Comparison of ENCODE assay signal across 9 cellular contexts in the genomic region with DNA sequence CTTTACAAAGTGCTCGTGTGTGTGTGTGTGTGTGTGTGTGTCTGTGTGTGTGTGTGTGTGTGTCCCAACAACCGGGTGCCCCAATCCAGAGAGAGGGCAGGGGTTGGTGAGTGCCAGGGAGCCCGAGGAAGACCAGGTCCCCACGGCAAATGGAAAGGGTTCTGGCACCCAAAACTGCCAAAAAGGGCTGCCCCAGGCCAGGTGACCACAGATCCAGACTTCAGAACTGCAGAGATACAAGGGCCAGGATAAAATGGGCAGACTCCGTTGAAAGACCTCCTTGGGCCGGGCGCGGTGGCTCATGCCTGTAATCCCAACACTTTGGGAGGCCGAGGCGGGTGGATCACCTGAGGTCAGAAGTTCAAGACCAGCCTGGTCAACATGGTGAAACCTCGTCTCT. TPM values are rescaled to one million over a fixed set of nuclear protein-coding genes. Genes with fewer than 3 reads are reported as not detected.
"Had no signal": no experiment of that assay in that cellular context is flagged by ENCODE, and none has a peak within 500 bp of the region (broad histone marks: within the 10 kb centered on the region; RNA-seq: fewer than 3 reads in every experiment).

No MANE protein-coding gene starts in this region.

RNA-seq across cellular contexts. Expression of gene EFCAB9, which starts 44.5 kb away (rescaled TPM):
- total RNA-seq: activated B cell treated with CpG ODN at 0.5 μM for 24 hours, esophagus squamous epithelium, heart right ventricle, left ventricle myocardium inferior, mammary epithelial cell, myocyte, renal cortical epithelial cell, tibial nerve, uterus had no signal
- polyA plus RNA-seq: heart right ventricle, mammary epithelial cell had no signal
